2 cellular contexts compared by ENCODE assay signal in genomic region chr1:171653796-171654704, GRCh38.
TF ChIP-seq lines count a peak whose summit lies in the region.

No MANE protein-coding gene starts in this region.

TF ChIP-seq in IMR-90, 13 proteins besides CTCF, POLR2A, EP300 and RAD21:
- TF ChIP-seq MAFK (IDR thresholded peaks at IDR 0.05; ENCODE audit: low read depth, low read length): no peak
- TF ChIP-seq ELK1 (IDR thresholded peaks at IDR 0.05; ENCODE audit: borderline replicate concordance, low read depth, low read length): no peak
- no peak for TF ChIP-seq RFX5 (IDR thresholded peaks at IDR 0.05; ENCODE audit: low read depth, low read length)
- TF ChIP-seq CEBPB (IDR thresholded peaks at IDR 0.05; ENCODE audit: low read depth, low read length): no peak
- no peak for TF ChIP-seq MXI1 (IDR thresholded peaks at IDR 0.05; ENCODE audit: borderline replicate concordance, low read depth, low read length)
- no peak for TF ChIP-seq RCOR1 (IDR thresholded peaks at IDR 0.05; ENCODE audit: insufficient replicate concordance, low read length)
- no peak for TF ChIP-seq FOS (IDR thresholded peaks at IDR 0.05; ENCODE audit: low read depth, low read length)
- no peak for TF ChIP-seq NFE2L2 (IDR thresholded peaks at IDR 0.05; ENCODE audit: low read depth, low read length)
- TF ChIP-seq SMC3 (IDR thresholded peaks at IDR 0.05; ENCODE audit: low read depth, low read length): no peak
- no peak for TF ChIP-seq BHLHE40 (IDR thresholded peaks at IDR 0.05; ENCODE audit: low read depth, low read length)
- no peak for TF ChIP-seq CHD1 (IDR thresholded peaks at IDR 0.05; ENCODE audit: low read depth, low read length)
- TF ChIP-seq MAZ (IDR thresholded peaks at IDR 0.05; ENCODE audit: borderline replicate concordance, low read depth, low read length): no peak
- no peak for TF ChIP-seq USF2 (IDR thresholded peaks at IDR 0.05; ENCODE audit: low read depth, low read length)

TF ChIP-seq in H1, 55 proteins besides CTCF, POLR2A, EP300 and RAD21:
- TF ChIP-seq TCF12 (IDR thresholded peaks at IDR 0.05; ENCODE audit: low read depth, low read length) (no peak), GABPA (IDR thresholded peaks at IDR 0.05; ENCODE audit: borderline replicate concordance, insufficient read depth, low read length) (no peak), CREB1 (IDR thresholded peaks at IDR 0.05) (no peak), EZH2 (IDR thresholded peaks at IDR 0.05; ENCODE audit: low read depth, low read length, severe bottlenecking) (no peak), YY1 (IDR thresholded peaks at IDR 0.05; ENCODE audit: low read depth, low read length) (no peak), SRF (IDR thresholded peaks at IDR 0.05; ENCODE audit: low read depth, low read length) (no peak), CHD7 (IDR thresholded peaks at IDR 0.05; ENCODE audit: insufficient replicate concordance, low read length) (no peak), MAX (IDR thresholded peaks at IDR 0.05) (no peak), USF2 (IDR thresholded peaks at IDR 0.05; ENCODE audit: low read length) (no peak)
